Comparison of ENCODE assay signal across 1 cellular context in the genomic region with DNA sequence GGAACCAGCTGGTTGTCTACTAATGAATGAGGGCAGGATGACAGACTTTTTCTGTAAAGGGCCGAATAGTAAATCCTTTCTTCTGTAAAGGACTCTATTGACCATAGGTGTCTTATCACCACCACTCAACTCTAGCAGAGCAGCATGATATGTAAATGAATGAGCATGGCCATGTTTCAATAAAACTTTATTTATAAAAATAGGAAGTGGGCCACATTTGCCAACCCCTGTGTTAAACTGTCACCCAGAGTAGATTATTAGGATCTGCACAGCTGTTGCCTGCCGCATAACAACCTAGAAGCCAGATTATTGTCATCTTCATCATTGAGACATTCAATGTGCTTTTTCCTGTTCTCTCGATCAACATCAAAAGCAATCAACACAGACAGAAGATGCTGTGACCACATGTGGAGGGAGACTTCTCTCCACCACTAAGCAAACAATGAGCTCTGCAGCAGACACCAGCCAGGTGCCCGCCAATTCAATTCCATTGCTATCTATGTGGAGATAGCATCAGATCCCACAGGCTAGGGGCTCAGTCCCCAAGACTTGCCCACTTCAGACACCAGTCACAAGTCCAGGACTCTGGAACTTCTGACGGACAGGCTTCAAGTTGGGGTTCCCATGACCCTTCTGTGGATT.
TF ChIP-seq lines count a peak whose summit lies in the region.

No MANE protein-coding gene starts in this region.

TF ChIP-seq in GM12878, 131 proteins besides CTCF, POLR2A, EP300 and RAD21:
- TF ChIP-seq ZNF384 (IDR thresholded peaks at IDR 0.05; ENCODE audit: borderline replicate concordance, low read depth, low read length) = no peak
- no peak for TF ChIP-seq TCF3 (IDR thresholded peaks at IDR 0.05; ENCODE audit: borderline replicate concordance, insufficient read depth, low read depth, low read length)
- TF ChIP-seq, protein P1, sequence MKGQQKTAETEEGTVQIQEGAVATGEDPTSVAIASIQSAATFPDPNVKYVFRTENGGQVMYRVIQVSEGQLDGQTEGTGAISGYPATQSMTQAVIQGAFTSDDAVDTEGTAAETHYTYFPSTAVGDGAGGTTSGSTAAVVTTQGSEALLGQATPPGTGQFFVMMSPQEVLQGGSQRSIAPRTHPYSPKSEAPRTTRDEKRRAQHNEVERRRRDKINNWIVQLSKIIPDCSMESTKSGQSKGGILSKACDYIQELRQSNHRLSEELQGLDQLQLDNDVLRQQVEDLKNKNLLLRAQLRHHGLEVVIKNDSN (IDR thresholded peaks at IDR 0.05; ENCODE audit: borderline replicate concordance, extremely low read length, insufficient read depth, low read depth, low read length) = no peak
- TF ChIP-seq, protein P2, sequence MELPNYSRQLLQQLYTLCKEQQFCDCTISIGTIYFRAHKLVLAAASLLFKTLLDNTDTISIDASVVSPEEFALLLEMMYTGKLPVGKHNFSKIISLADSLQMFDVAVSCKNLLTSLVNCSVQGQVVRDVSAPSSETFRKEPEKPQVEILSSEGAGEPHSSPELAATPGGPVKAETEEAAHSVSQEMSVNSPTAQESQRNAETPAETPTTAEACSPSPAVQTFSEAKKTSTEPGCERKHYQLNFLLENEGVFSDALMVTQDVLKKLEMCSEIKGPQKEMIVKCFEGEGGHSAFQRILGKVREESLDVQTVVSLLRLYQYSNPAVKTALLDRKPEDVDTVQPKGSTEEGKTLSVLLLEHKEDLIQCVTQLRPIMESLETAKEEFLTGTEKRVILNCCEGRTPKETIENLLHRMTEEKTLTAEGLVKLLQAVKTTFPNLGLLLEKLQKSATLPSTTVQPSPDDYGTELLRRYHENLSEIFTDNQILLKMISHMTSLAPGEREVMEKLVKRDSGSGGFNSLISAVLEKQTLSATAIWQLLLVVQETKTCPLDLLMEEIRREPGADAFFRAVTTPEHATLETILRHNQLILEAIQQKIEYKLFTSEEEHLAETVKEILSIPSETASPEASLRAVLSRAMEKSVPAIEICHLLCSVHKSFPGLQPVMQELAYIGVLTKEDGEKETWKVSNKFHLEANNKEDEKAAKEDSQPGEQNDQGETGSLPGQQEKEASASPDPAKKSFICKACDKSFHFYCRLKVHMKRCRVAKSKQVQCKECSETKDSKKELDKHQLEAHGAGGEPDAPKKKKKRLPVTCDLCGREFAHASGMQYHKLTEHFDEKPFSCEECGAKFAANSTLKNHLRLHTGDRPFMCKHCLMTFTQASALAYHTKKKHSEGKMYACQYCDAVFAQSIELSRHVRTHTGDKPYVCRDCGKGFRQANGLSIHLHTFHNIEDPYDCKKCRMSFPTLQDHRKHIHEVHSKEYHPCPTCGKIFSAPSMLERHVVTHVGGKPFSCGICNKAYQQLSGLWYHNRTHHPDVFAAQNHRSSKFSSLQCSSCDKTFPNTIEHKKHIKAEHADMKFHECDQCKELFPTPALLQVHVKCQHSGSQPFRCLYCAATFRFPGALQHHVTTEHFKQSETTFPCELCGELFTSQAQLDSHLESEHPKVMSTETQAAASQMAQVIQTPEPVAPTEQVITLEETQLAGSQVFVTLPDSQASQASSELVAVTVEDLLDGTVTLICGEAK (IDR thresholded peaks at IDR 0.05; ENCODE audit: borderline replicate concordance) = peak; percentile 84
- TF ChIP-seq HCFC1 (IDR thresholded peaks at IDR 0.05; ENCODE audit: low read length) = no peak
- TF ChIP-seq ATF7 (IDR thresholded peaks at IDR 0.05; ENCODE audit: low read depth) = no peak
